Comparison of ENCODE assay signal across 19 cellular contexts in the genomic region with DNA sequence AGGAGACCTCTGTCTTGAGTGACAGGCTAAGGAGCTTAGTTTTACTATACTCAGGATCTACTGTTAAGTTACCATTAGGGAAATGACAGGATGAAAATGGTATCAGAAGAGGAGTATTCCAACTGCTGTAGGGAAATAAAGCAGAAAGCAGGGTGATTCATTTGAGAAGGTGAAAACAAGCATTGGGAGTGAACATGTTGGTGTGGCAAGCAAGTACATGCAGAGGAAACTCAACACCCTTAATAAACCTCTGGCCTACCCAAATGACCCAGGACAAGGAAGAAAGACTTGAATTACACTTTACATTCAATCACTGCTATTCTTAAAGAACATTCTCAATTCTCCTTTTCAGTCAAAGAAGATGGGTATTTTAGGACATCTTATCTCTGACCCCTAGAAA. TPM values are rescaled to one million over a fixed set of nuclear protein-coding genes. Genes with fewer than 3 reads are reported as not detected.
A peak's percentile ranks its signal among the peaks of the same experiment; 100 is the strongest.
DNase-seq lines count a peak whose midpoint lies in the region; ATAC-seq, FAIRE-seq and TF ChIP-seq lines count a peak whose summit lies in the region.
"Had no signal": no experiment of that assay in that cellular context is flagged by ENCODE, and none has a peak within 500 bp of the region (broad histone marks: within the 10 kb centered on the region; RNA-seq: fewer than 3 reads in every experiment).

No MANE protein-coding gene starts in this region.

- peak; percentile 4 for DNase-seq in MCF 10A (ENCODE audit: unreplicated experiment)
- no peak for DNase-seq in breast epithelium (ENCODE audit: low spot score in 2 of 2)
- no peak for DNase-seq in GM12878 (ENCODE audit: low read depth, low spot score)
- no peak for DNase-seq in esophagus squamous epithelium (lab: John Stamatoyannopoulos, UW)
- no peak for DNase-seq in CD4-positive, alpha-beta T cell
- no peak for DNase-seq in DMS 273 (lab: John Stamatoyannopoulos, UW; ENCODE audit: unreplicated experiment)
- DNase-seq in AML-193 (lab: John Stamatoyannopoulos, UW) = no peak
- DNase-seq: DND-41; H9; NCI-H1105 treated with DMSO at 0.1 percent for 48 hours; NCI-H187 treated with DMSO at 0.1 percent for 48 hours; NCI-H69; NK-92 treated with Interleukin-12 subunit alpha and Interleukin-12 subunit beta, amount 100 ng/mL, for 24 hours; OCI-M1; SJCRH30 had no signal

- TF ChIP-seq EP300 in GM12878 (IDR thresholded peaks at IDR 0.05; ENCODE audit: borderline replicate concordance in 1 of 2, control insufficient read depth in 1 of 2, low read depth in 2 of 2, low read length in 2 of 2) = no peak

- H3K27me3 Mint-ChIP-seq in MCF 10A (ENCODE audit: insufficient read depth, unreplicated experiment) = no peaks in the 10 kb centered on the region
- H3K27me3 Mint-ChIP-seq in CD4-positive, alpha-beta T cell = no peaks in the 10 kb centered on the region

- TF ChIP-seq POLR2A in breast epithelium (IDR thresholded peaks at IDR 0.05) = no peak
- no peak for TF ChIP-seq POLR2A in GM12878 (IDR thresholded peaks at IDR 0.05; ENCODE audit: low read depth, low read length)
- TF ChIP-seq POLR2A in esophagus squamous epithelium (IDR thresholded peaks at IDR 0.05) = no peak

- H3K4me2 ChIP-seq in GM12878 (ENCODE audit: control insufficient read depth, insufficient read depth) = peak overlapping the region; percentile 56
- H3K4me2 ChIP-seq: BLaER1 treated with 17β-estradiol and CSF1 and Interleukin-3, amounts not matched to agents 10 nM and 100 nM had no signal

- peaks cover 12% of the 10 kb centered on the region for H3K4me1 Mint-ChIP-seq in MCF 10A (ENCODE audit: insufficient read depth, unreplicated experiment)
- no peaks in the 10 kb centered on the region for H3K4me1 Mint-ChIP-seq in CD4-positive, alpha-beta T cell (ENCODE audit: low read depth)
- H3K4me1 Mint-ChIP-seq: H9 had no signal

- H3K36me3 Mint-ChIP-seq in MCF 10A (ENCODE audit: insufficient read depth, unreplicated experiment) = peaks cover 65% of the 10 kb centered on the region
- peaks cover 92% of the 10 kb centered on the region for H3K36me3 Mint-ChIP-seq in CD4-positive, alpha-beta T cell (ENCODE audit: low read depth)

- 0 out of 3 replicates have a peak, but pooled peaks have one; percentile 13 for ATAC-seq in GM12878
- ATAC-seq in GM19395 (IDR thresholded peaks at IDR 0.05; ENCODE audit: unreplicated experiment) = no peak
- ATAC-seq in CD4-positive, alpha-beta T cell (ENCODE audit: poor library complexity) = no peak

- peaks cover 9% of the 10 kb centered on the region for H3K79me2 ChIP-seq in GM12878 (ENCODE audit: control insufficient read depth, insufficient read depth, low read length)

- CTCF ChIA-PET in MCF 10A (lab: Yijun Ruan, JAX) = interaction anchor here (0.6 to 1.2 kb wide), 2 partner anchors 111 to 545 kb away, joined by 3 to 5 read pairs; no protein-coding TSS in a partner anchor
- CTCF ChIA-PET in GM12878 (lab: Yijun Ruan, JAX) = interaction anchor here (0.8 to 1.9 kb wide), 4 partner anchors 22 to 69 kb away, joined by 3 to 5 read pairs (median 3); no protein-coding TSS in a partner anchor
- CTCF ChIA-PET in CD4-positive, alpha-beta T cell (lab: Charles Lee) = no interaction called here

- no peak overlapping the region for H3K27ac ChIP-seq in breast epithelium
- H3K27ac ChIP-seq in GM12878 (ENCODE audit: control insufficient read depth, insufficient read depth) = peak overlapping the region; percentile 48; the same call in 1 of the 2 replicates
- peak overlapping the region in 3 of 4 donors; percentile 68 to 76 (median 69) for H3K27ac ChIP-seq in esophagus squamous epithelium
- no peak overlapping the region for H3K27ac ChIP-seq in CD4-positive, alpha-beta T cell (ENCODE audit: low read depth, low read length)
- H3K27ac ChIP-seq: BLaER1 treated with 17β-estradiol and CSF1 and Interleukin-3, amounts not matched to agents 10 nM and 100 nM; SJCRH30 had no signal

- no peaks in the 10 kb centered on the region for H3K27me3 ChIP-seq in breast epithelium
- no peaks in the 10 kb centered on the region for H3K27me3 ChIP-seq in GM12878 (replicated peaks in 1 of 2; ENCODE audit: control insufficient read depth in 2 of 2, insufficient read depth in 2 of 2, low read length in 1 of 2)
- no peaks in the 10 kb centered on the region for H3K27me3 ChIP-seq in esophagus squamous epithelium
- no peaks in the 10 kb centered on the region for H3K27me3 ChIP-seq in CD4-positive, alpha-beta T cell (ENCODE audit: control insufficient read depth, insufficient read depth, low read length)
- H3K27me3 ChIP-seq: BLaER1 treated with 17β-estradiol and CSF1 and Interleukin-3, amounts not matched to agents 10 nM and 100 nM; SJCRH30 had no signal

- H4K20me1 ChIP-seq in GM12878 (ENCODE audit: control insufficient read depth, insufficient read depth) = no peaks in the 10 kb centered on the region

- no peak for TF ChIP-seq RAD21 in GM12878 (IDR thresholded peaks at IDR 0.05; ENCODE audit: insufficient read depth, low read depth, low read length)

- no peaks in the 10 kb centered on the region for H3K9me3 ChIP-seq in breast epithelium
- no peaks in the 10 kb centered on the region; the same call in 2 of the 3 replicates for H3K9me3 ChIP-seq in GM12878 (replicated peaks; ENCODE audit: control insufficient read depth, insufficient read depth, low read length)
- H3K9me3 ChIP-seq in esophagus squamous epithelium = no peaks in the 10 kb centered on the region
- no peaks in the 10 kb centered on the region for H3K9me3 ChIP-seq in CD4-positive, alpha-beta T cell (ENCODE audit: control insufficient read depth, low read length)
- H3K9me3 ChIP-seq: SJCRH30 had no signal

- no peak overlapping the region for H3K4me3 Mint-ChIP-seq in MCF 10A (ENCODE audit: unreplicated experiment)
- no peak overlapping the region for H3K4me3 Mint-ChIP-seq in CD4-positive, alpha-beta T cell
- H3K4me3 Mint-ChIP-seq: H9 had no signal

- H3K36me3 ChIP-seq in breast epithelium = peaks cover 4% of the 10 kb centered on the region
- H3K36me3 ChIP-seq in GM12878 (ENCODE audit: control insufficient read depth in 2 of 2, insufficient read depth in 2 of 2, low read length in 1 of 2) = peaks cover 4 to 16% of the 10 kb centered on the region in 2 experiments
- peaks cover 7 to 78% (median 12%) of the 10 kb centered on the region in 3 donors for H3K36me3 ChIP-seq in esophagus squamous epithelium

- H3K9me3 Mint-ChIP-seq in MCF 10A (ENCODE audit: unreplicated experiment) = peaks cover 8% of the 10 kb centered on the region
- H3K9me3 Mint-ChIP-seq in CD4-positive, alpha-beta T cell = no peaks in the 10 kb centered on the region
- H3K9me3 Mint-ChIP-seq: H9 had no signal

- no peak overlapping the region for H2AFZ ChIP-seq in GM12878 (ENCODE audit: control insufficient read depth, low read depth, low read length)

- POLR2A ChIA-PET in MCF 10A (lab: Yijun Ruan, JAX) = interaction anchor here (0.6 to 2.0 kb wide), 4 partner anchors 8 to 363 kb away, joined by 3 to 6 read pairs (median 3); no protein-coding TSS in a partner anchor
- POLR2A ChIA-PET in GM12878 (lab: Charles Lee) = interaction anchor here (0.5 to 0.7 kb wide), 2 partner anchors 9 to 124 kb away, joined by 3 to 4 read pairs; no protein-coding TSS in a partner anchor
- POLR2A ChIA-PET in CD4-positive, alpha-beta T cell (lab: Charles Lee) = no interaction called here

- SMC1A ChIA-PET in GM12878 (lab: Charles Lee; ENCODE audit: uncharacterized antibody, unreplicated experiment) = interaction anchor here (0.9 to 2.0 kb wide), 4 partner anchors 17 to 27 kb away, joined by 3 to 7 read pairs (median 4); no protein-coding TSS in a partner anchor

- BruUV-seq in MCF 10A (replicated peaks; lab: Mats Ljungman, UMichigan) = no TSS peak
- BruUV-seq in GM12878 (replicated peaks; lab: Mats Ljungman, UMichigan) = no TSS peak

- peak; percentile 73 for FAIRE-seq in GM12878 (lab: Jason Lieb, UNC)
- FAIRE-seq: A204.1, G401.6 had no signal

- in situ Hi-C loops in GM12878 (cut with MboI) = no loop called here

- H3K4me1 ChIP-seq in breast epithelium = no peaks in the 10 kb centered on the region
- peaks cover 26% of the 10 kb centered on the region for H3K4me1 ChIP-seq in GM12878 (ENCODE audit: control insufficient read depth, insufficient read depth, low read length)
- peaks cover 0 to 19% (median 0%) of the 10 kb centered on the region in 3 donors for H3K4me1 ChIP-seq in esophagus squamous epithelium
- H3K4me1 ChIP-seq: SJCRH30 had no signal

- RAD21 ChIA-PET in GM12878 (lab: Charles Lee; ENCODE audit: unreplicated experiment) = interaction anchor here (0.7 to 1.9 kb wide), 2 partner anchors 9 to 16 kb away, joined by 3 to 4 read pairs; no protein-coding TSS in a partner anchor

- no peak overlapping the region for H3K9ac ChIP-seq in GM12878 (ENCODE audit: control insufficient read depth, insufficient read depth, low read length)
- H3K9ac ChIP-seq: BLaER1 treated with 17β-estradiol and CSF1 and Interleukin-3, amounts not matched to agents 10 nM and 100 nM had no signal

- H3K4me3 ChIP-seq in breast epithelium = no peak overlapping the region
- H3K4me3 ChIP-seq in GM12878 = no peak overlapping the region
- no peak overlapping the region for H3K4me3 ChIP-seq in esophagus squamous epithelium
- H3K4me3 ChIP-seq: BLaER1 treated with 17β-estradiol and CSF1 and Interleukin-3, amounts not matched to agents 10 nM and 100 nM; SJCRH30 had no signal

- H3K27ac Mint-ChIP-seq in MCF 10A (ENCODE audit: low read depth, unreplicated experiment) = peak overlapping the region; percentile 12
- H3K27ac Mint-ChIP-seq in CD4-positive, alpha-beta T cell = no peak overlapping the region
- H3K27ac Mint-ChIP-seq: H9 had no signal

- intact Hi-C loops in MCF 10A (cut with micrococcal nuclease) (no loop called here), breast epithelium (cut with DNase I; ENCODE audit: low total_unique reads) (no loop called here), GM12878 (cut with micrococcal nuclease; ENCODE audit: unreplicated experiment) (no loop called here), esophagus squamous epithelium (cut with DNase I) (no loop called here)
- intact Hi-C loops in CD4-positive, alpha-beta T cell (cut with DNase I, micrococcal nuclease) = no loop called here

- no peak for TF ChIP-seq CTCF in MCF 10A (IDR thresholded peaks at IDR 0.05; ENCODE audit: unreplicated experiment)
- TF ChIP-seq CTCF in breast epithelium (IDR thresholded peaks at IDR 0.05) = no peak
- TF ChIP-seq CTCF in GM12878 (IDR thresholded peaks at IDR 0.05 in 2 of 3, conservative IDR thresholded peaks at IDR 0.05 in 1 of 3; ENCODE audit: control insufficient read depth in 2 of 3, extremely low read depth in 1 of 3, insufficient read depth in 1 of 3, low read depth in 3 of 3, low read length in 3 of 3) = no peak
- TF ChIP-seq CTCF in esophagus squamous epithelium (IDR thresholded peaks at IDR 0.05) = no peak
- no peak for TF ChIP-seq CTCF in CD4-positive, alpha-beta T cell (IDR thresholded peaks at IDR 0.05)

RNA-seq across cellular contexts. Expression of gene ERLIN1, which starts 28.7 kb away (rescaled TPM):
- total RNA-seq in MCF 10A (2022) = 38.0 and 42.9 TPM in 2 replicates
- 10 to 100 TPM; 22.4 to 30.2 (median 23.3) TPM for total RNA-seq in breast epithelium
- total RNA-seq in GM12878 (2013; cell fraction: nucleolus; rRNA removed) = 14.7 and 19.5 TPM in 2 replicates
- total RNA-seq in GM12878 (2014; rRNA removed) = 11.2 and 11.7 TPM in 2 replicates
- total RNA-seq in GM12878 (2014; rRNA removed; fragmentation: Illumina TruSeq; extraction: Trizol) = 9.0 and 9.5 TPM in 2 replicates
- 12.2 and 12.6 TPM in 2 replicates for total RNA-seq in GM12878 (2021)
- 4.8 TPM for polyA plus RNA-seq in GM12878 (2011; ENCODE audit: low read depth)
- polyA plus RNA-seq in GM12878 (2011; rRNA removed) = 18.9 and 21.8 TPM in 2 replicates
- polyA plus RNA-seq in GM12878 (2011; cell fraction: cytosol; rRNA removed) = 11.4 and 12.9 TPM in 2 replicates
- 12.8 and 15.4 TPM in 2 replicates for polyA plus RNA-seq in GM12878 (2011; cell fraction: nucleus; rRNA removed)
- polyA plus RNA-seq in GM12878 (2012) = 6.9 and 12.1 TPM in 2 replicates
- polyA plus RNA-seq in GM12878 (2014; fragmentation: Illumina TruSeq; extraction: Trizol) = 17.9 and 18.7 TPM in 2 replicates
- polyA plus RNA-seq in GM12878 (2014; fragmentation: Nextera tagmentation; extraction: Ambion mirVana) = 1 to 10 TPM; 4.9 to 5.8 TPM
- polyA plus RNA-seq in GM12878 (2014; rRNA removed) = 11.7 and 13.4 TPM in 2 replicates
- 10 to 100 TPM; 20.6 to 21.7 TPM for polyA plus RNA-seq in GM12878 (2016; fragmentation: Nextera tagmentation; extraction: Ambion mirVana)
- polyA minus RNA-seq in GM12878 (2011; rRNA and poly(A)+ RNA removed) = 12.3 and 13.5 TPM in 2 replicates
- polyA minus RNA-seq in GM12878 (2011; cell fraction: cytosol; rRNA and poly(A)+ RNA removed) = 3.5 and 5.4 TPM in 2 replicates
- polyA minus RNA-seq in GM12878 (2011; cell fraction: nucleus; rRNA and poly(A)+ RNA removed) = 5.0 and 7.2 TPM in 2 replicates
- 10 to 100 TPM; 27.7 to 33.3 (median 29.5) TPM for total RNA-seq in esophagus squamous epithelium
- total RNA-seq in CD4-positive, alpha-beta T cell = 1 to 10 TPM; 1.5 to 2.9 TPM

Comparison
In these comparisons a context has a peak if more than half of its experiments do, and no peak if none do; other contexts are left out.
1. H3K27ac ChIP-seq: peak in GM12878 (single experiment) and esophagus squamous epithelium (3 of 4); none in breast epithelium (0 of 2) and CD4-positive, alpha-beta T cell (single experiment).